ENCODE assay signal across 10 cellular contexts in genomic region chr10:77164616-77165311, GRCh38.
DNase-seq lines count a peak whose midpoint lies in the region; ATAC-seq and TF ChIP-seq lines count a peak whose summit lies in the region.
"Had no signal": no experiment of that assay in that cellular context is flagged by ENCODE, and none has a peak within 500 bp of the region (broad histone marks: within the 10 kb centered on the region; RNA-seq: fewer than 3 reads in every experiment).

No MANE protein-coding gene starts in this region.

- peak; percentile 21 for ATAC-seq in SK-N-SH treated with all-trans-retinoic acid at 6 μM for 48 hours
- peak; percentile 50 for ATAC-seq in sciatic nerve
- ATAC-seq in GM18498 (IDR thresholded peaks at IDR 0.05; ENCODE audit: unreplicated experiment) = no peak

- intact Hi-C loops in sciatic nerve (cut with DNase I) = no loop called here

- DNase-seq in GM03348 (ENCODE audit: low spot score) = peak; percentile 20
- peak; percentile 36 for DNase-seq in fibroblast of pulmonary artery (ENCODE audit: low read depth)
- DNase-seq in sciatic nerve (ENCODE audit: low spot score) = no peak
- no peak for DNase-seq in activated CD8-positive, alpha-beta memory T cell treated with anti-CD3 and anti-CD28 coated beads, Interleukin-2, amount 50 U/mL, for 4 hours
- no peak for DNase-seq in activated CD8-positive, alpha-beta memory T cell treated with anti-CD3 and anti-CD28 coated beads for 24 hours
- no peak for DNase-seq in activated naive CD4-positive, alpha-beta T cell treated with Interleukin-2 at 50 U/mL for 16 hours
- DNase-seq: NCI-H510A; stimulated activated CD4-positive, alpha-beta T cell treated with anti-CD3 and anti-CD28 coated beads, Interleukin-1b, Interleukin-23, amount 100 ng/mL, for 48 hours had no signal

- H3K4me3 ChIP-seq in fibroblast of pulmonary artery (replicated peaks; ENCODE audit: low read depth, low read length) = no peak overlapping the region

- no peak for TF ChIP-seq CTCF in fibroblast of pulmonary artery (IDR thresholded peaks at IDR 0.05; ENCODE audit: low read length, missing control alignments)

TF ChIP-seq in SK-N-SH treated with all-trans-retinoic acid at 6 μM for 48 hours, 23 proteins besides CTCF, POLR2A, EP300 and RAD21:
- TF ChIP-seq ZNF565 (CRISPR knock-in tag; conservative IDR thresholded peaks at IDR 0.05; ENCODE audit: low read depth) = no peak
- 0 out of 2 replicates have a peak, but pooled peaks have one; percentile 7 for TF ChIP-seq ISL1 (CRISPR knock-in tag; IDR thresholded peaks at IDR 0.05)
- TF ChIP-seq TSHZ2 (CRISPR knock-in tag; IDR thresholded peaks at IDR 0.05) = no peak
- no peak for TF ChIP-seq ZNF8 (CRISPR knock-in tag; IDR thresholded peaks at IDR 0.05)
- 0 out of 2 replicates have a peak, but pooled peaks have one; percentile 7 for TF ChIP-seq TOX (CRISPR knock-in tag; IDR thresholded peaks at IDR 0.05; ENCODE audit: borderline replicate concordance)

Comparison
In these comparisons a context has a peak if more than half of its experiments do, and no peak if none do; other contexts are left out.
1. DNase-seq: peak in GM03348 (single experiment) and fibroblast of pulmonary artery (single experiment); none in sciatic nerve (single experiment), activated CD8-positive, alpha-beta memory T cell treated with anti-CD3 and anti-CD28 coated beads, Interleukin-2, amount 50 U/mL, for 4 hours (single experiment), activated CD8-positive, alpha-beta memory T cell treated with anti-CD3 and anti-CD28 coated beads for 24 hours (single experiment) and activated naive CD4-positive, alpha-beta T cell treated with Interleukin-2 at 50 U/mL for 16 hours (single experiment).